ENCODE assay signal across 9 cellular contexts in the genomic region with DNA sequence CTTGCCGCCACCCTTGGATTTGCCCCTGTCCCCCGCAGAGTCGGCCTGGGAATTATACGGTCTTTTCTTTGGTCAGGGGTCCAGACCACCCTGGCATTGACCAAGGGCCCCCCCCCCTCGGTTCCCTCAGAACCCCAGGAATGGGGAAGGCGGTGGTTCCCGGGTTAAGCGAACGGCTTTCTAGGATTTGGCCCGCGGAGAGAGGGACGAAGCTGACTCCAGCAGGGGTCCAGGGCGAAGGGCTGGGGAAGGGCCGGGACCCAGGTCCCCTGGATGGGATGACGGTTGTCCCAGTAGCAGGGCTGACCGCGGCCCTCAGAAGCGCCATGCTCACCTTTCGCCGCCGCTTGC. TPM values are rescaled to one million over a fixed set of nuclear protein-coding genes. Genes with fewer than 3 reads are reported as not detected.
DNase-seq lines count a peak whose midpoint lies in the region; ATAC-seq and TF ChIP-seq lines count a peak whose summit lies in the region.
"Had no signal": no experiment of that assay in that cellular context is flagged by ENCODE, and none has a peak within 500 bp of the region (broad histone marks: within the 10 kb centered on the region; RNA-seq: fewer than 3 reads in every experiment).

No MANE protein-coding gene starts in this region.

- H3K36me3 Mint-ChIP-seq in effector memory CD8-positive, alpha-beta T cell (ENCODE audit: insufficient read depth): peaks cover 14% of the 10 kb centered on the region
- H3K36me3 Mint-ChIP-seq in neural progenitor cell: no peaks in the 10 kb centered on the region

- H2AFZ ChIP-seq in MM.1S (ENCODE audit: low read length) (peak overlapping the region; percentile 54), neural progenitor cell (replicated peaks) (no peak overlapping the region)

- H3K9me3 ChIP-seq in BLaER1 treated with 17β-estradiol and CSF1 and Interleukin-3, amounts not matched to agents 10 nM and 100 nM (replicated peaks in 1 of 11): no peaks in the 10 kb centered on the region
- H3K9me3 ChIP-seq in MM.1S (replicated peaks; ENCODE audit: insufficient read depth, low read length): no peaks in the 10 kb centered on the region
- H3K9me3 ChIP-seq in neural progenitor cell (ENCODE audit: low read depth): no peaks in the 10 kb centered on the region

- no peak for DNase-seq in MM.1S
- DNase-seq in effector memory CD8-positive, alpha-beta T cell: no peak
- DNase-seq in neural progenitor cell (ENCODE audit: low spot score): no peak
- DNase-seq in SKM-1 treated with dmso at 0.1 percent for 144 hours (lab: John Stamatoyannopoulos, UW; ENCODE audit: unreplicated experiment): no peak
- no peak for DNase-seq in cerebellar cortex (ENCODE audit: low spot score)

- H3F3A ChIP-seq in MM.1S (ENCODE audit: insufficient read depth, low read length) (no peaks in the 10 kb centered on the region), neural progenitor cell (ENCODE audit: low read depth) (no peaks in the 10 kb centered on the region)

- peaks cover 44% of the 10 kb centered on the region for H3K79me2 ChIP-seq in MM.1S (ENCODE audit: low read length)
- peaks cover 25% of the 10 kb centered on the region for H3K79me2 ChIP-seq in neural progenitor cell (ENCODE audit: low read depth)

- peak overlapping the region; percentile 76 to 94 (median 83) for H3K9ac ChIP-seq in BLaER1 treated with 17β-estradiol and CSF1 and Interleukin-3, amounts not matched to agents 10 nM and 100 nM
- H3K9ac ChIP-seq in MM.1S (ENCODE audit: low read length) (peak overlapping the region; percentile 80), neural progenitor cell (peak overlapping the region; percentile 38)

- peaks cover 25 to 41% (median 32%) of the 10 kb centered on the region in 11 experiments for H3K36me3 ChIP-seq in BLaER1 treated with 17β-estradiol and CSF1 and Interleukin-3, amounts not matched to agents 10 nM and 100 nM
- peaks cover under 1% of the 10 kb centered on the region; the same call in 1 of the 2 replicates for H3K36me3 ChIP-seq in MM.1S (replicated peaks; ENCODE audit: insufficient read depth, low read length)
- H3K36me3 ChIP-seq in neural progenitor cell: no peaks in the 10 kb centered on the region

- H3K27ac ChIP-seq in BLaER1 treated with 17β-estradiol and CSF1 and Interleukin-3, amounts not matched to agents 10 nM and 100 nM: peak overlapping the region; percentile 8 to 87 (median 74); a peak in 21 of 22 replicates
- H3K27ac ChIP-seq in MM.1S (ENCODE audit: low read length) (no peak overlapping the region; the same call in 1 of the 2 replicates), neural progenitor cell (no peak overlapping the region)

- peaks cover 28 to 34% of the 10 kb centered on the region in 2 donors for H3K4me1 Mint-ChIP-seq in effector memory CD8-positive, alpha-beta T cell (ENCODE audit: low read depth in 2 of 2)
- H3K4me1 Mint-ChIP-seq in neural progenitor cell: peaks cover 13% of the 10 kb centered on the region

- H3K4me3 ChIP-seq in BLaER1 treated with 17β-estradiol and CSF1 and Interleukin-3, amounts not matched to agents 10 nM and 100 nM: peak overlapping the region; percentile 76 to 97 (median 90)
- H3K4me3 ChIP-seq in MM.1S (ENCODE audit: low read length) (peak overlapping the region; percentile 83), neural progenitor cell (peak overlapping the region; percentile 70)

- H3K27me3 Mint-ChIP-seq in effector memory CD8-positive, alpha-beta T cell: no peaks in the 10 kb centered on the region
- H3K27me3 Mint-ChIP-seq in neural progenitor cell (ENCODE audit: insufficient read depth, low read depth): peaks cover 9% of the 10 kb centered on the region

- no peaks in the 10 kb centered on the region for H3K9me3 Mint-ChIP-seq in effector memory CD8-positive, alpha-beta T cell
- H3K9me3 Mint-ChIP-seq in neural progenitor cell: no peaks in the 10 kb centered on the region

- H3K27ac Mint-ChIP-seq in effector memory CD8-positive, alpha-beta T cell: peak overlapping the region; percentile 89 to 93
- no peak overlapping the region for H3K27ac Mint-ChIP-seq in neural progenitor cell

- H3K9me2 ChIP-seq in MM.1S (replicated peaks; ENCODE audit: insufficient read depth, low read length): no peaks in the 10 kb centered on the region

- H4K20me1 ChIP-seq in BLaER1 treated with 17β-estradiol and CSF1 and Interleukin-3, amounts not matched to agents 10 nM and 100 nM: peaks cover 0 to 52% (median 39%) of the 10 kb centered on the region in 11 experiments; a peak in 16 of 22 replicates
- H4K20me1 ChIP-seq in MM.1S (ENCODE audit: insufficient read depth, low read length) (0 out of 2 replicates have a peak, but pooled peaks cover 2% of the 10 kb centered on the region), neural progenitor cell (ENCODE audit: low read depth) (peaks cover 13% of the 10 kb centered on the region)

- no peak for ATAC-seq in effector memory CD8-positive, alpha-beta T cell (replicated peaks)
- ATAC-seq in GM21381 (IDR thresholded peaks at IDR 0.05; ENCODE audit: unreplicated experiment): no peak
- no peak for ATAC-seq in activated CD4-positive, CD25-positive, alpha-beta regulatory T cell treated with anti-CD3 and anti-CD28 coated beads, Interleukin-2, amount 50 U/mL, for 24 hours

- H3K27me3 ChIP-seq in BLaER1 treated with 17β-estradiol and CSF1 and Interleukin-3, amounts not matched to agents 10 nM and 100 nM: no peaks in the 10 kb centered on the region
- H3K27me3 ChIP-seq in MM.1S (replicated peaks; ENCODE audit: insufficient read depth, low read length): no peaks in the 10 kb centered on the region
- H3K27me3 ChIP-seq in neural progenitor cell: peaks cover 7% of the 10 kb centered on the region

- peak overlapping the region; percentile 84 to 98 (median 94) for H3K4me2 ChIP-seq in BLaER1 treated with 17β-estradiol and CSF1 and Interleukin-3, amounts not matched to agents 10 nM and 100 nM
- peak overlapping the region; percentile 95 for H3K4me2 ChIP-seq in MM.1S (ENCODE audit: low read depth, low read length)
- peak overlapping the region; percentile 95 for H3K4me2 ChIP-seq in neural progenitor cell

- H3K4me1 ChIP-seq in BLaER1 treated with 17β-estradiol and CSF1 and Interleukin-3, amounts not matched to agents 10 nM and 100 nM: peaks cover 36 to 52% (median 46%) of the 10 kb centered on the region in 10 experiments
- H3K4me1 ChIP-seq in MM.1S (ENCODE audit: low read length): peaks cover 15% of the 10 kb centered on the region
- H3K4me1 ChIP-seq in neural progenitor cell: peaks cover 12% of the 10 kb centered on the region

- TF ChIP-seq CTCF in MM.1S (IDR thresholded peaks at IDR 0.05; ENCODE audit: low read length): no peak
- no peak for TF ChIP-seq CTCF in neural progenitor cell (IDR thresholded peaks at IDR 0.05)

- peak overlapping the region; percentile 86 to 92 for H3K4me3 Mint-ChIP-seq in effector memory CD8-positive, alpha-beta T cell
- H3K4me3 Mint-ChIP-seq in neural progenitor cell: peak overlapping the region; percentile 92

RNA-seq across cellular contexts. Expression of a gene that starts 0.3 kb away (rescaled TPM):
- total RNA-seq in neural progenitor cell (ENCODE audit: low replicate concordance): 10.5 and 20.1 TPM in 2 replicates

RNA-seq across cellular contexts. Expression of a gene that starts 0.7 kb away (rescaled TPM):
- total RNA-seq in neural progenitor cell (ENCODE audit: low replicate concordance): 2.0 and 3.9 TPM in 2 replicates

RNA-seq across cellular contexts. Expression of a gene that starts 13.8 kb away (rescaled TPM):
- 0.21 TPM in 1 of 2 replicates, not detected in the other for total RNA-seq in neural progenitor cell (ENCODE audit: low replicate concordance)
- total RNA-seq: myocyte had no signal

RNA-seq across cellular contexts. Expression of a gene that starts 25.8 kb away (rescaled TPM):
- total RNA-seq in neural progenitor cell (ENCODE audit: low replicate concordance): 30.5 and 82.3 TPM in 2 replicates

RNA-seq across cellular contexts. Expression of a gene that starts 32.4 kb away (rescaled TPM):
- total RNA-seq in neural progenitor cell (ENCODE audit: low replicate concordance): 6.0 and 8.3 TPM in 2 replicates

Comparison
In these comparisons a context has a peak if more than half of its experiments do, and no peak if none do; other contexts are left out.
1. H3K27ac ChIP-seq: peak in BLaER1 treated with 17β-estradiol and CSF1 and Interleukin-3, amounts not matched to agents 10 nM and 100 nM (11 of 11); none in MM.1S (single experiment) and neural progenitor cell (single experiment).
2. Peak in every context shown above with its lines, with median percentiles within 50 percentile points of each other: H3K4me2 ChIP-seq, H3K4me3 ChIP-seq and H3K9ac ChIP-seq.